8 cellular contexts compared by ENCODE assay signal in genomic region chr19:50025022-50025793, GRCh38.
A peak's percentile ranks its signal among the peaks of the same experiment; 100 is the strongest.
DNase-seq lines count a peak whose midpoint lies in the region; ATAC-seq and TF ChIP-seq lines count a peak whose summit lies in the region.

Gene VRK3 (minus strand): TSS chr19:50025372. CDS start chr19:50016162, 9,210 bp downstream.

- CTCF ChIA-PET in GM10248 (lab: Yijun Ruan, JAX): interaction anchor here (0.9 to 1.1 kb wide), 2 partner anchors 23 to 112 kb away, joined by 3 read pairs; no protein-coding TSS in a partner anchor

- DNase-seq in GM10248 (ENCODE audit: extremely low spot score) (peak; percentile 97), NCI-H1092 (lab: John Stamatoyannopoulos, UW) (peak; percentile 98), germinal center (ENCODE audit: low spot score) (peak; percentile 99), non-pigmented ciliary epithelial cell (ENCODE audit: low read depth) (peak; percentile 99), superior temporal gyrus (ENCODE audit: extremely low spot score) (peak; percentile 100)

- no peaks in the 10 kb centered on the region for H3K9me3 Mint-ChIP-seq in activated naive CD4-positive, alpha-beta T cell treated with anti-CD3 and anti-CD28 coated beads, Interleukin-2, amount 50 U/mL, for 24 hours

- H3K4me3 Mint-ChIP-seq in activated naive CD4-positive, alpha-beta T cell treated with anti-CD3 and anti-CD28 coated beads, Interleukin-2, amount 50 U/mL, for 24 hours: peak within 1 kb of the TSS; percentile 96

- peaks cover 6% of the 10 kb centered on the region for H3K36me3 Mint-ChIP-seq in activated naive CD4-positive, alpha-beta T cell treated with anti-CD3 and anti-CD28 coated beads, Interleukin-2, amount 50 U/mL, for 24 hours

- H3K27me3 Mint-ChIP-seq in activated naive CD4-positive, alpha-beta T cell treated with anti-CD3 and anti-CD28 coated beads, Interleukin-2, amount 50 U/mL, for 24 hours: no peaks in the 10 kb centered on the region

- POLR2A ChIA-PET in GM10248 (lab: Yijun Ruan, JAX): interaction anchor here (0.6 kb wide), 1 partner anchor 88 kb away, joined by 3 read pairs; no protein-coding TSS in a partner anchor

- TF ChIP-seq CTCF in GM10248 (IDR thresholded peaks at IDR 0.05; ENCODE audit: control extremely low read depth, extremely low read depth, low read depth, missing control alignments): peak; percentile 8

- peaks cover 56% of the 10 kb centered on the region for H3K4me1 Mint-ChIP-seq in activated naive CD4-positive, alpha-beta T cell treated with anti-CD3 and anti-CD28 coated beads, Interleukin-2, amount 50 U/mL, for 24 hours

- H3K27ac Mint-ChIP-seq in activated naive CD4-positive, alpha-beta T cell treated with anti-CD3 and anti-CD28 coated beads, Interleukin-2, amount 50 U/mL, for 24 hours: peak within 1 kb of the TSS; percentile 99

- ATAC-seq in HG02588 (IDR thresholded peaks at IDR 0.05; ENCODE audit: unreplicated experiment): peak; percentile 76
- ATAC-seq in SK-N-SH treated with all-trans-retinoic acid at 6 μM for 48 hours: peak; percentile 93

TF ChIP-seq in SK-N-SH treated with all-trans-retinoic acid at 6 μM for 48 hours, 23 proteins besides CTCF, POLR2A, EP300 and RAD21:
- TF ChIP-seq BACH2 (CRISPR knock-in tag; IDR thresholded peaks at IDR 0.05; ENCODE audit: borderline replicate concordance) (no peak), SNAI2 (CRISPR knock-in tag; IDR thresholded peaks at IDR 0.05) (no peak), ZNF8 (CRISPR knock-in tag; IDR thresholded peaks at IDR 0.05) (no peak), ZNF70 (CRISPR knock-in tag; IDR thresholded peaks at IDR 0.05) (no peak), ARNTL (CRISPR knock-in tag; IDR thresholded peaks at IDR 0.05; ENCODE audit: borderline replicate concordance, low read depth) (no peak), ZFP3 (CRISPR knock-in tag; IDR thresholded peaks at IDR 0.05) (no peak), PATZ1 (CRISPR knock-in tag; IDR thresholded peaks at IDR 0.05; ENCODE audit: borderline replicate concordance) (no peak), ISL1 (CRISPR knock-in tag; IDR thresholded peaks at IDR 0.05) (no peak), ESRRG (CRISPR knock-in tag; IDR thresholded peaks at IDR 0.05) (no peak)

Comparison
In these comparisons a context has a peak if more than half of its experiments do, and no peak if none do; other contexts are left out.
1. Peak in every context shown above with its lines: DNase-seq and ATAC-seq.